In genomic region chr17:75524269-75524970, GRCh38 we compare ENCODE assay signal across 8 cellular contexts. TPM values are rescaled to one million over a fixed set of nuclear protein-coding genes. Genes with fewer than 3 reads are reported as not detected.
DNase-seq lines count a peak whose midpoint lies in the region; ATAC-seq and TF ChIP-seq lines count a peak whose summit lies in the region.

No MANE protein-coding gene starts in this region.

- peaks cover 3% of the 10 kb centered on the region for H3K36me3 Mint-ChIP-seq in CD4-positive, CD25-positive, alpha-beta regulatory T cell

- H3K4me1 Mint-ChIP-seq in CD4-positive, CD25-positive, alpha-beta regulatory T cell = peaks cover 0 to 18% (median 10%) of the 10 kb centered on the region in 4 donors

- no peak for ATAC-seq in CD4-positive, CD25-positive, alpha-beta regulatory T cell (ENCODE audit: low read depth in 2 of 2)
- ATAC-seq in Panc1 = no peak; the same call in 1 of the 2 replicates
- ATAC-seq in GM18498 (IDR thresholded peaks at IDR 0.05; ENCODE audit: unreplicated experiment) = no peak

- WGBS in neuronal stem cell (ENCODE audit: extremely low coverage in 2 of 2, insufficient read length in 2 of 2, insufficient replicate concordance in 1 of 2), 2 donors = no CpG with 5 or more reads among the region's 24 CpGs

- peaks cover 4% of the 10 kb centered on the region for H3K79me1 ChIP-seq in neuronal stem cell (ENCODE audit: low read depth, low read length)

- H3K4me2 ChIP-seq in neuronal stem cell (ENCODE audit: insufficient read depth, low read length, poor library complexity, severe bottlenecking) = peak overlapping the region; percentile 96

- no peak for DNase-seq in CD4-positive, CD25-positive, alpha-beta regulatory T cell
- DNase-seq in Panc1 (ENCODE audit: low read depth, low spot score) (no peak), epithelial cell of esophagus (ENCODE audit: low read depth) (no peak), neuronal stem cell (ENCODE audit: low spot score) (no peak), GM13977 (ENCODE audit: low spot score) (no peak), DMS114 treated with DMSO at 0.1 percent for 48 hours (lab: John Stamatoyannopoulos, UW; ENCODE audit: unreplicated experiment) (no peak)
- DNase-seq in stimulated activated CD4-positive, alpha-beta T cell treated with anti-CD3 and anti-CD28 coated beads, Interleukin-12 subunit alpha, Interleukin-12 subunit beta, amount 100 ng/mL, for 4 hours = no peak

- no peaks in the 10 kb centered on the region for H3K9me3 ChIP-seq in CD4-positive, CD25-positive, alpha-beta regulatory T cell (ENCODE audit: control insufficient read depth in 2 of 2, low read length in 2 of 2)
- no peaks in the 10 kb centered on the region for H3K9me3 ChIP-seq in Panc1 (ENCODE audit: control insufficient read depth, insufficient read depth, low read depth, low read length)
- no peaks in the 10 kb centered on the region for H3K9me3 ChIP-seq in neuronal stem cell (replicated peaks in 1 of 2; ENCODE audit: control insufficient read depth in 2 of 2, insufficient read depth in 1 of 2, low read depth in 1 of 2, low read length in 2 of 2)

- H3K27me3 ChIP-seq in CD4-positive, CD25-positive, alpha-beta regulatory T cell (ENCODE audit: control insufficient read depth, insufficient read depth, low read length) = no peaks in the 10 kb centered on the region
- H3K27me3 ChIP-seq in Panc1 (ENCODE audit: control insufficient read depth, insufficient read depth, low read length) = no peaks in the 10 kb centered on the region
- H3K27me3 ChIP-seq in neuronal stem cell (ENCODE audit: control insufficient read depth in 3 of 3, insufficient read depth in 3 of 3, low read depth in 1 of 3, low read length in 3 of 3) = peaks cover 0 to 16% (median 6%) of the 10 kb centered on the region in 3 experiments

- H3K4ac ChIP-seq in neuronal stem cell (ENCODE audit: low read length) = no peak overlapping the region

- H2BK15ac ChIP-seq in neuronal stem cell (ENCODE audit: low read length) = peak overlapping the region; percentile 58

- peak overlapping the region; percentile 53 for H2BK5ac ChIP-seq in neuronal stem cell (ENCODE audit: low read length)

- no peak overlapping the region for H4K8ac ChIP-seq in neuronal stem cell (ENCODE audit: low read depth, low read length)

- H3K4me1 ChIP-seq in CD4-positive, CD25-positive, alpha-beta regulatory T cell (ENCODE audit: control insufficient read depth, insufficient read depth, low read length, poor library complexity, severe bottlenecking) = peaks cover 19% of the 10 kb centered on the region
- H3K4me1 ChIP-seq in Panc1 (ENCODE audit: control insufficient read depth, insufficient read depth, low read length) = peaks cover 13% of the 10 kb centered on the region
- H3K4me1 ChIP-seq in neuronal stem cell (ENCODE audit: control insufficient read depth in 2 of 2, insufficient read depth in 1 of 2, low read depth in 1 of 2, low read length in 2 of 2) = peaks cover 0 to 5% of the 10 kb centered on the region in 2 donors

- peak overlapping the region; percentile 12 for H2AK5ac ChIP-seq in neuronal stem cell (ENCODE audit: low read depth, low read length)

- in situ Hi-C loops in Panc1 (cut with HindIII; ENCODE audit: low pct_unique_long_range_greater_than_20kb, low sequenced_read_pairs) (no loop called here), GM13977 (cut with MboI; ENCODE audit: low pct_unique_long_range_greater_than_20kb, low sequenced_read_pairs, unreplicated experiment) (no loop called here)

- POLR2A ChIA-PET in Panc1 (lab: Charles Lee) = interaction anchor here (0.6 to 0.7 kb wide), 2 partner anchors 93 to 264 kb away, joined by 3 to 11 read pairs; no protein-coding TSS in a partner anchor

- no peak overlapping the region for H2BK12ac ChIP-seq in neuronal stem cell (ENCODE audit: low read length)

- H3K4me3 ChIP-seq in CD4-positive, CD25-positive, alpha-beta regulatory T cell (ENCODE audit: low read depth, low read length) = no peak overlapping the region
- H3K4me3 ChIP-seq in Panc1 (ENCODE audit: low read depth in 2 of 2, low read length in 2 of 2) = peak overlapping the region; percentile 68
- peak overlapping the region; percentile 56 for H3K4me3 ChIP-seq in epithelial cell of esophagus (ENCODE audit: low read length)
- peak overlapping the region in 1 of 2 donors; percentile 88 for H3K4me3 ChIP-seq in neuronal stem cell (ENCODE audit: low read length in 2 of 2)

- no peak overlapping the region for H2BK120ac ChIP-seq in neuronal stem cell (ENCODE audit: low read depth, low read length)

- H3K27ac ChIP-seq in CD4-positive, CD25-positive, alpha-beta regulatory T cell (ENCODE audit: insufficient read depth, low read length, poor library complexity, severe bottlenecking) = peak overlapping the region; percentile 66
- H3K27ac ChIP-seq in Panc1 (ENCODE audit: low read length) (peak overlapping the region; percentile 73), neuronal stem cell (replicated peaks; ENCODE audit: low read length) (no peak overlapping the region)

- no peaks in the 10 kb centered on the region for H3K27me3 Mint-ChIP-seq in CD4-positive, CD25-positive, alpha-beta regulatory T cell

- TF ChIP-seq CTCF in Panc1 (IDR thresholded peaks at IDR 0.05) = no peak
- TF ChIP-seq CTCF in epithelial cell of esophagus (IDR thresholded peaks at IDR 0.05; ENCODE audit: insufficient read depth, low read depth, low read length, missing control alignments) = no peak
- no peak for TF ChIP-seq CTCF in GM13977 (IDR thresholded peaks at IDR 0.05; ENCODE audit: extremely low read depth, insufficient read depth, missing control alignments)

- no peak overlapping the region for H3K14ac ChIP-seq in neuronal stem cell (ENCODE audit: low read length)

- peak overlapping the region; percentile 59 for H3K18ac ChIP-seq in neuronal stem cell (ENCODE audit: low read length)

- H3K36me3 ChIP-seq in CD4-positive, CD25-positive, alpha-beta regulatory T cell (ENCODE audit: control insufficient read depth, insufficient read depth, low read length) = peaks cover 11% of the 10 kb centered on the region
- peaks cover 2% of the 10 kb centered on the region; the same call in 1 of the 2 replicates for H3K36me3 ChIP-seq in Panc1 (ENCODE audit: control insufficient read depth, insufficient read depth, low read length)
- peaks cover 23 to 41% of the 10 kb centered on the region in 2 donors for H3K36me3 ChIP-seq in neuronal stem cell (replicated peaks in 1 of 2; ENCODE audit: control insufficient read depth in 2 of 2, insufficient read depth in 2 of 2, low read length in 2 of 2)

- H3K4me3 Mint-ChIP-seq in CD4-positive, CD25-positive, alpha-beta regulatory T cell = peak overlapping the region; percentile 73 to 85 (median 80)

- H3K27ac Mint-ChIP-seq in CD4-positive, CD25-positive, alpha-beta regulatory T cell = peak overlapping the region in 1 of 3 donors; percentile 65

- CTCF ChIA-PET in Panc1 (lab: Charles Lee) = interaction anchor here (0.6 to 1.9 kb wide), 5 partner anchors 8 to 411 kb away, joined by 4 to 10 read pairs (median 7); partner anchors contain the start of gene TSEN54

- H3K23ac ChIP-seq in neuronal stem cell (ENCODE audit: low read depth, low read length, poor library complexity) = peak overlapping the region; percentile 98

- BruUV-seq in Panc1 (replicated peaks; lab: Mats Ljungman, UMichigan) = no TSS peak

- H3K9me3 Mint-ChIP-seq in CD4-positive, CD25-positive, alpha-beta regulatory T cell = no peaks in the 10 kb centered on the region

- H2AFZ ChIP-seq in neuronal stem cell (ENCODE audit: low read length) = no peak overlapping the region

- no peak overlapping the region for H4K91ac ChIP-seq in neuronal stem cell (ENCODE audit: low read depth, low read length, poor library complexity)

- H3K9ac ChIP-seq in neuronal stem cell (ENCODE audit: low read depth, low read length, poor library complexity) = peak overlapping the region; percentile 77

- intact Hi-C loops in Panc1 (cut with micrococcal nuclease; ENCODE audit: unreplicated experiment) = no loop called here

RNA-seq across cellular contexts. Expression of gene LLGL2, which starts 1.1 kb away (rescaled TPM):
- total RNA-seq in CD4-positive, CD25-positive, alpha-beta regulatory T cell = 44.1 TPM
- polyA plus RNA-seq in CD4-positive, CD25-positive, alpha-beta regulatory T cell = 10 to 100 TPM; 13.6 to 19.2 (median 16.8) TPM
- total RNA-seq in Panc1 (2021; ENCODE audit: unreplicated experiment) = 201 TPM
- polyA plus RNA-seq in Panc1 (2012; ENCODE audit: insufficient read length) = 233 TPM
- polyA plus RNA-seq in neuronal stem cell (2013, experiment 1 of 2) = 25.2 TPM
- 26.4 TPM for polyA plus RNA-seq in neuronal stem cell (2013, experiment 2 of 2)

RNA-seq across cellular contexts. Expression of gene TSEN54, which starts 8.1 kb away (rescaled TPM):
- total RNA-seq in CD4-positive, CD25-positive, alpha-beta regulatory T cell = 35.2 TPM
- 10 to 100 TPM; 42.7 to 54.6 (median 52.9) TPM for polyA plus RNA-seq in CD4-positive, CD25-positive, alpha-beta regulatory T cell
- 78.7 TPM for total RNA-seq in Panc1 (2021; ENCODE audit: unreplicated experiment)
- 50.8 TPM for polyA plus RNA-seq in Panc1 (2012; ENCODE audit: insufficient read length)
- 21.2 TPM for polyA plus RNA-seq in neuronal stem cell (2013, experiment 1 of 2)
- polyA plus RNA-seq in neuronal stem cell (2013, experiment 2 of 2) = 24.0 TPM

RNA-seq across cellular contexts. Expression of gene CASKIN2, which starts 9.1 kb away (rescaled TPM):
- total RNA-seq in CD4-positive, CD25-positive, alpha-beta regulatory T cell = 0.44 TPM
- under 1 TPM in 1 of 4 donors, not detected in 3; 0.24 TPM for polyA plus RNA-seq in CD4-positive, CD25-positive, alpha-beta regulatory T cell
- 40.0 TPM for total RNA-seq in Panc1 (2021; ENCODE audit: unreplicated experiment)
- polyA plus RNA-seq in Panc1 (2012; ENCODE audit: insufficient read length) = 20.3 TPM
- polyA plus RNA-seq in neuronal stem cell (2013, experiment 1 of 2) = 7.5 TPM
- 7.9 TPM for polyA plus RNA-seq in neuronal stem cell (2013, experiment 2 of 2)

Comparison
In these comparisons a context has a peak if more than half of its experiments do, and no peak if none do; other contexts are left out.
1. RNA of gene CASKIN2, which starts 9.1 kb away (total RNA-seq): 40.0 TPM in Panc1 (single experiment); 0.44 TPM in CD4-positive, CD25-positive, alpha-beta regulatory T cell (single experiment); every median in the first group is over 10 times any median in the second.